Comparison of ENCODE assay signal across 31 cellular contexts in genomic region chr1:38084113-38084512, GRCh38. TPM values are rescaled to one million over a fixed set of nuclear protein-coding genes. Genes with fewer than 3 reads are reported as not detected.
"Had no signal": no experiment of that assay in that cellular context is flagged by ENCODE, and none has a peak within 500 bp of the region (broad histone marks: within the 10 kb centered on the region; RNA-seq: fewer than 3 reads in every experiment).

No MANE protein-coding gene starts in this region.

- H3K4me1 Mint-ChIP-seq: activated B cell treated with CpG ODN at 0.5 μM for 24 hours had no signal

- H3K27ac ChIP-seq: brain microvascular endothelial cell, PC-9, VCaP had no signal

- H3K27me3 ChIP-seq: adrenal gland, brain microvascular endothelial cell, MG63 had no signal

- H3K36me3 ChIP-seq: adrenal gland, brain microvascular endothelial cell, MG63 had no signal

- H2AFZ ChIP-seq: PC-9 had no signal

- H3K4me3 ChIP-seq: adrenal gland, MG63, PC-9 had no signal

- DNase-seq: activated B cell treated with CpG ODN at 0.5 μM for 24 hours; activated CD4-positive, alpha-beta memory T cell treated with anti-CD3 and anti-CD28 coated beads for 36 hours; activated CD4-positive, alpha-beta T cell treated with anti-CD3 and anti-CD28 coated beads for 4 hours; activated CD4-positive, alpha-beta T cell treated with anti-CD3 and anti-CD28 coated beads, Interleukin-2, amount 50 U/mL, for 1 hour; activated CD4-positive, CD25-positive, alpha-beta regulatory T cell treated with anti-CD3 and anti-CD28 coated beads, Interleukin-2, amount 50 U/mL, for 72 hours; activated CD8-positive, alpha-beta memory T cell treated with anti-CD3 and anti-CD28 coated beads, Interleukin-2, amount 50 U/mL, for 4 hours; activated gamma-delta T cell treated with Interleukin-2 at 50 U/mL for 16 hours; activated naive CD4-positive, alpha-beta T cell treated with anti-CD3 and anti-CD28 coated beads for 36 hours; activated T-cell treated with anti-CD3 and anti-CD28 coated beads for 4 hours; activated T-cell treated with anti-CD3 and anti-CD28 coated beads, Interleukin-2, amount 50 U/mL, for 4 hours; brain microvascular endothelial cell; Kasumi-1; KG1; MG63; NCI-H1048; NCI-H1105 treated with DMSO at 0.1 percent for 48 hours; NCI-H1436; NCI-H2029; NCI-H510A; NCI-H774; PC-9; SW 1271; T-helper 1 cell; T-helper 2 cell; T-helper 9 cell had no signal

- H3K9me3 Mint-ChIP-seq: activated B cell treated with CpG ODN at 0.5 μM for 24 hours; activated CD4-positive, alpha-beta memory T cell treated with anti-CD3 and anti-CD28 coated beads for 36 hours; activated naive CD4-positive, alpha-beta T cell treated with anti-CD3 and anti-CD28 coated beads for 36 hours; activated naive CD4-positive, alpha-beta T cell treated with anti-CD3 and anti-CD28 coated beads, Interleukin-2, amount 50 U/mL, for 72 hours; activated T-cell treated with anti-CD3 and anti-CD28 coated beads, Interleukin-2, amount 50 U/mL, for 4 hours; activated T-helper 1 cell treated with anti-CD3 and anti-CD28 coated beads, Interleukin-12 subunit alpha, Interleukin-12 subunit beta, Interleukin-2, Interleukin-4 antibody, amounts not matched to agents 30 ng/mL and 10 ng/mL and 1 ng/mL, durations not matched to agents 14 hours and 24 hours and 36 hours had no signal

- H3K36me3 Mint-ChIP-seq: activated CD4-positive, alpha-beta memory T cell treated with anti-CD3 and anti-CD28 coated beads for 36 hours; activated naive CD4-positive, alpha-beta T cell treated with anti-CD3 and anti-CD28 coated beads, Interleukin-2, amount 50 U/mL, for 72 hours had no signal

- FAIRE-seq: RCC 7860 had no signal

- H3K4me2 ChIP-seq: PC-9 had no signal

- H3K4me3 Mint-ChIP-seq: activated B cell treated with CpG ODN at 0.5 μM for 24 hours; activated CD4-positive, alpha-beta memory T cell treated with anti-CD3 and anti-CD28 coated beads for 36 hours; activated naive CD4-positive, alpha-beta T cell treated with anti-CD3 and anti-CD28 coated beads for 36 hours; activated T-cell treated with anti-CD3 and anti-CD28 coated beads, Interleukin-2, amount 50 U/mL, for 4 hours; activated T-helper 1 cell treated with anti-CD3 and anti-CD28 coated beads, Interleukin-12 subunit alpha, Interleukin-12 subunit beta, Interleukin-2, Interleukin-4 antibody, amounts not matched to agents 30 ng/mL and 10 ng/mL and 1 ng/mL, durations not matched to agents 14 hours and 24 hours and 36 hours had no signal

- H3K9me3 ChIP-seq: adrenal gland, MG63 had no signal

- ATAC-seq: activated T-cell treated with anti-CD3 and anti-CD28 coated beads, Interleukin-2, amount 50 U/mL, for 4 hours had no signal

- H3K27ac Mint-ChIP-seq: activated B cell treated with CpG ODN at 0.5 μM for 24 hours; activated CD4-positive, alpha-beta memory T cell treated with anti-CD3 and anti-CD28 coated beads for 36 hours; activated naive CD4-positive, alpha-beta T cell treated with anti-CD3 and anti-CD28 coated beads for 36 hours; activated naive CD4-positive, alpha-beta T cell treated with anti-CD3 and anti-CD28 coated beads, Interleukin-2, amount 50 U/mL, for 72 hours; activated T-helper 1 cell treated with anti-CD3 and anti-CD28 coated beads, Interleukin-12 subunit alpha, Interleukin-12 subunit beta, Interleukin-2, Interleukin-4 antibody, amounts not matched to agents 30 ng/mL and 10 ng/mL and 1 ng/mL, durations not matched to agents 14 hours and 24 hours and 36 hours had no signal

- H3K4me1 ChIP-seq: adrenal gland had no signal

RNA-seq across cellular contexts. Expression of gene POU3F1, which starts 37.5 kb away (rescaled TPM):
- total RNA-seq: activated naive CD4-positive, alpha-beta T cell treated with anti-CD3 and anti-CD28 coated beads for 36 hours; activated naive CD4-positive, alpha-beta T cell treated with anti-CD3 and anti-CD28 coated beads, Interleukin-2, amount 50 U/mL, for 72 hours; cardiac septum; PC-9 had no signal
